7 cellular contexts compared by ENCODE assay signal in the genomic region with DNA sequence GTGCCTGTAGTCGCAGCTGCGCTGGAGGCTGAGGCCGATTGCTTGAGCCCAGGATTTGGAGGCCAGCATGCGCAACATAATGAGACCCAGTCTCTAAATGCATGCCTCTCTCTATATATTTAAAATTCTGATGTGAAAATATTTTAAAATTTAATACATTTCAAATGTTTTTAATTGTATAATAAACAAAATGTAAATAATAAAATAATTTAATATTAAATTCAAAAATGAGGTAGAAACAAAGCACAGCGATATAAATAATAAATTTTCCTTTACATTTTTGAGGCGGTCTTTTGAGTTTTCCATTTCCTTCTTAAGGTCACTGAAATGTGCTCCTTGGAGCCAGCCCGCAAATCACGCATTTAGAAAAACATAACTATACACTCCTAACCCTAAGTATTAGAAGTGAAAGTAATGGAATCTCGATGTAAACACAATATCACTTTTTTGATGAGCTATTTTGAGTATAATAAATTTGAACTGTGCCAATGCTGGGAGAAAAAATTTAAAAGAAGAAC. TPM values are rescaled to one million over a fixed set of nuclear protein-coding genes. Genes with fewer than 3 reads are reported as not detected.
A peak's percentile ranks its signal among the peaks of the same experiment; 100 is the strongest.
DNase-seq lines count a peak whose midpoint lies in the region; ATAC-seq and TF ChIP-seq lines count a peak whose summit lies in the region.

No MANE protein-coding gene starts in this region.

- TF ChIP-seq CTCF in left lung (IDR thresholded peaks at IDR 0.05) (no peak), GM20000 (IDR thresholded peaks at IDR 0.05; ENCODE audit: extremely low read depth, missing control alignments) (no peak)

- H3K4me1 Mint-ChIP-seq in activated CD8-positive, alpha-beta T cell treated with anti-CD3 and anti-CD28 coated beads, Interleukin-2, amount 10 ng/mL, durations not matched to agents 7 days and 5 days (ENCODE audit: low read depth): peaks cover 27% of the 10 kb centered on the region

- peak overlapping the region; percentile 100 for H3K27ac Mint-ChIP-seq in activated CD8-positive, alpha-beta T cell treated with anti-CD3 and anti-CD28 coated beads, Interleukin-2, amount 10 ng/mL, durations not matched to agents 7 days and 5 days

- H3K27me3 Mint-ChIP-seq in activated CD8-positive, alpha-beta T cell treated with anti-CD3 and anti-CD28 coated beads, Interleukin-2, amount 10 ng/mL, durations not matched to agents 7 days and 5 days (ENCODE audit: low read depth): peaks cover 9% of the 10 kb centered on the region

- H3K4me3 Mint-ChIP-seq in activated CD8-positive, alpha-beta T cell treated with anti-CD3 and anti-CD28 coated beads, Interleukin-2, amount 10 ng/mL, durations not matched to agents 7 days and 5 days: peak overlapping the region; percentile 98

- no peaks in the 10 kb centered on the region for H3K9me3 Mint-ChIP-seq in activated CD8-positive, alpha-beta T cell treated with anti-CD3 and anti-CD28 coated beads, Interleukin-2, amount 10 ng/mL, durations not matched to agents 7 days and 5 days (ENCODE audit: insufficient read depth)

- no peak for DNase-seq in activated CD8-positive, alpha-beta T cell treated with anti-CD3 and anti-CD28 coated beads, Interleukin-2, amount 10 ng/mL, durations not matched to agents 7 days and 5 days
- DNase-seq in left lung: no peak
- DNase-seq in GM20000 (ENCODE audit: low spot score): no peak
- no peak for DNase-seq in kidney glomerular epithelial cell (lab: John Stamatoyannopoulos, UW)

- 45% methylated on average over 9 of the region's 9 CpGs for WGBS in urinary bladder

- POLR2A ChIA-PET in activated CD8-positive, alpha-beta T cell treated with anti-CD3 and anti-CD28 coated beads, Interleukin-2, amount 10 ng/mL, durations not matched to agents 7 days and 5 days (lab: Charles Lee): interaction anchor here (0.7 to 2.2 kb wide), 13 partner anchors 8 to 975 kb away, joined by 3 to 12 read pairs (median 4); no protein-coding TSS in a partner anchor

- H3K36me3 ChIP-seq in left lung (no peaks in the 10 kb centered on the region), urinary bladder (ENCODE audit: insufficient read depth) (no peaks in the 10 kb centered on the region)

- H3K4me3 ChIP-seq in left lung: peak overlapping the region; percentile 32 to 62
- peak overlapping the region; percentile 76 for H3K4me3 ChIP-seq in urinary bladder (ENCODE audit: low read depth, low read length)

- H3K27ac ChIP-seq in left lung (peak overlapping the region; percentile 45 to 64), urinary bladder (ENCODE audit: low read depth) (no peak overlapping the region)

- peaks cover 35% of the 10 kb centered on the region for H3K36me3 Mint-ChIP-seq in activated CD8-positive, alpha-beta T cell treated with anti-CD3 and anti-CD28 coated beads, Interleukin-2, amount 10 ng/mL, durations not matched to agents 7 days and 5 days (ENCODE audit: low read depth)

- H3K9me3 ChIP-seq in left lung: no peaks in the 10 kb centered on the region

- CTCF ChIA-PET in activated CD8-positive, alpha-beta T cell treated with anti-CD3 and anti-CD28 coated beads, Interleukin-2, amount 10 ng/mL, durations not matched to agents 7 days and 5 days (lab: Charles Lee): interaction anchor here (0.7 to 1.5 kb wide), 5 partner anchors 8 to 1119 kb away, joined by 3 to 5 read pairs (median 3); no protein-coding TSS in a partner anchor

- intact Hi-C loops in left lung (cut with DNase I): no loop called here

- H3K4me1 ChIP-seq in left lung: peaks cover 4 to 19% of the 10 kb centered on the region in 2 donors
- H3K4me1 ChIP-seq in urinary bladder (ENCODE audit: insufficient read depth): no peaks in the 10 kb centered on the region

- ATAC-seq in GM19372 (IDR thresholded peaks at IDR 0.05; ENCODE audit: low read depth, unreplicated experiment) (peak; percentile 14), HG03039 (IDR thresholded peaks at IDR 0.05; ENCODE audit: unreplicated experiment) (peak; percentile 0), left lung (peak; percentile 4)
- peak; percentile 7 for ATAC-seq in activated CD8-positive, alpha-beta T cell treated with anti-CD3 and anti-CD28 coated beads, Interleukin-2, amount 10 ng/mL, durations not matched to agents 7 days and 5 days

- no peaks in the 10 kb centered on the region for H3K27me3 ChIP-seq in left lung

RNA-seq across cellular contexts. Expression of gene CDK1, which starts 0.5 kb away (rescaled TPM):
- 100 to 1,000 TPM; 131 to 147 TPM for total RNA-seq in activated CD8-positive, alpha-beta T cell treated with anti-CD3 and anti-CD28 coated beads, Interleukin-2, amount 10 ng/mL, durations not matched to agents 7 days and 5 days
- total RNA-seq in left lung (10 to 100 TPM in 1 of 2 donors, 1 to 10 TPM in 1; 9.2 to 32.5 TPM), urinary bladder (66.8 TPM)
- polyA plus RNA-seq in urinary bladder: 1.9 TPM
